Comparison of ENCODE assay signal across 28 cellular contexts in genomic region chr5:42598311-42598710, GRCh38.
"Had no signal": no experiment of that assay in that cellular context is flagged by ENCODE, and none has a peak within 500 bp of the region (broad histone marks: within the 10 kb centered on the region; RNA-seq: fewer than 3 reads in every experiment).

No MANE protein-coding gene starts in this region.

- ATAC-seq: effector memory CD8-positive, alpha-beta T cell; naive thymus-derived CD4-positive, alpha-beta T cell; WTC11 had no signal

- H3K4me2 ChIP-seq: neural progenitor cell had no signal

- FAIRE-seq: endothelial cell of umbilical vein had no signal

- H3K27ac ChIP-seq: adrenal gland, ascending aorta, brain microvascular endothelial cell, colonic mucosa, dorsolateral prefrontal cortex, neural progenitor cell, skin epidermis, stomach, upper lobe of left lung had no signal

- H3K9ac ChIP-seq: neural progenitor cell had no signal

- H3K9me3 Mint-ChIP-seq: activated T-cell treated with anti-CD3 and anti-CD28 coated beads, Interleukin-2, amount 50 U/mL, for 24 hours; activated T-helper 2 cell treated with anti-CD3 and anti-CD28 coated beads, Interferon-gamma antibody, Interleukin-2, Interleukin-4, amounts not matched to agents 10 μg/mL and 5 μg/mL and 100 μg/mL, durations not matched to agents 14 hours and 24 hours and 36 hours; effector memory CD8-positive, alpha-beta T cell; naive thymus-derived CD4-positive, alpha-beta T cell; neural progenitor cell; stimulated activated effector memory CD8-positive, alpha-beta T cell treated with anti-CD3 and anti-CD28 coated beads, Interleukin-12 subunit alpha, Interleukin-12 subunit beta, amount 100 ng/mL, for 72 hours; WTC11 had no signal

- H3K27ac Mint-ChIP-seq: activated naive CD8-positive, alpha-beta T cell; activated T-cell treated with anti-CD3 and anti-CD28 coated beads, Interleukin-2, amount 50 U/mL, for 24 hours; activated T-helper 2 cell treated with anti-CD3 and anti-CD28 coated beads, Interferon-gamma antibody, Interleukin-2, Interleukin-4, amounts not matched to agents 10 μg/mL and 5 μg/mL and 100 μg/mL, durations not matched to agents 14 hours and 24 hours and 36 hours; effector memory CD8-positive, alpha-beta T cell; naive thymus-derived CD4-positive, alpha-beta T cell; neural progenitor cell; stimulated activated effector memory CD8-positive, alpha-beta T cell treated with anti-CD3 and anti-CD28 coated beads, Interleukin-12 subunit alpha, Interleukin-12 subunit beta, amount 100 ng/mL, for 72 hours; WTC11 had no signal

- H3K4me1 ChIP-seq: colonic mucosa, neural progenitor cell had no signal

- H2AFZ ChIP-seq: neural progenitor cell had no signal

- DNase-seq: activated CD4-positive, alpha-beta T cell treated with anti-CD3 and anti-CD28 coated beads, Interleukin-2, amount 50 U/mL, for 4 hours; activated CD8-positive, alpha-beta memory T cell treated with anti-CD3 and anti-CD28 coated beads for 24 hours; activated CD8-positive, alpha-beta memory T cell treated with anti-CD3 and anti-CD28 coated beads, Interleukin-2, amount 50 U/mL, for 4 hours; activated naive CD4-positive, alpha-beta T cell; activated T-cell treated with anti-CD3 and anti-CD28 coated beads, Interleukin-2, amount 50 U/mL, for 24 hours; adrenal gland; brain microvascular endothelial cell; colonic mucosa; dorsolateral prefrontal cortex; effector memory CD8-positive, alpha-beta T cell; islet precursor cell; left colon; naive thymus-derived CD4-positive, alpha-beta T cell; stimulated activated CD4-positive, alpha-beta T cell treated with anti-CD3 and anti-CD28 coated beads, Interleukin-2, amount 100 ng/mL, for 24 hours; stomach; T-helper 1 cell; upper lobe of left lung had no signal

- H3K4me1 Mint-ChIP-seq: naive thymus-derived CD4-positive, alpha-beta T cell; neural progenitor cell; stimulated activated effector memory CD8-positive, alpha-beta T cell treated with anti-CD3 and anti-CD28 coated beads, Interleukin-12 subunit alpha, Interleukin-12 subunit beta, amount 100 ng/mL, for 72 hours had no signal

- H3K4me3 ChIP-seq: adrenal gland, ascending aorta, colonic mucosa, dorsolateral prefrontal cortex, heart right ventricle, lung, neural progenitor cell, right atrium auricular region, skin epidermis, stomach, upper lobe of left lung had no signal

- H3K27me3 ChIP-seq: adrenal gland, ascending aorta, brain microvascular endothelial cell, colonic mucosa, dorsolateral prefrontal cortex, heart right ventricle, neural progenitor cell, right atrium auricular region, stomach, upper lobe of left lung had no signal

- H3K36me3 ChIP-seq: adrenal gland, ascending aorta, brain microvascular endothelial cell, colonic mucosa, heart right ventricle, neural progenitor cell, right atrium auricular region, stomach, upper lobe of left lung had no signal

- H3K9me3 ChIP-seq: adrenal gland, ascending aorta, colonic mucosa, heart right ventricle, right atrium auricular region, stomach, upper lobe of left lung had no signal

- H3K4me3 Mint-ChIP-seq: activated naive CD8-positive, alpha-beta T cell; activated T-cell treated with anti-CD3 and anti-CD28 coated beads, Interleukin-2, amount 50 U/mL, for 24 hours; effector memory CD8-positive, alpha-beta T cell; naive thymus-derived CD4-positive, alpha-beta T cell; neural progenitor cell; stimulated activated effector memory CD8-positive, alpha-beta T cell treated with anti-CD3 and anti-CD28 coated beads, Interleukin-12 subunit alpha, Interleukin-12 subunit beta, amount 100 ng/mL, for 72 hours; WTC11 had no signal
